In genomic region chr2:241734467-241735208, GRCh38 we compare ENCODE assay signal across 8 cellular contexts. TPM values are rescaled to one million over a fixed set of nuclear protein-coding genes. Genes with fewer than 3 reads are reported as not detected.
DNase-seq lines count a peak whose midpoint lies in the region; ATAC-seq and TF ChIP-seq lines count a peak whose summit lies in the region.

Gene D2HGDH (plus strand): TSS chr2:241734630. CDS start chr2:241735225, 595 bp downstream.

- H3K9me3 ChIP-seq in Panc1 (ENCODE audit: control insufficient read depth, insufficient read depth, low read depth, low read length), result no peaks in the 10 kb centered on the region
- no peaks in the 10 kb centered on the region for H3K9me3 ChIP-seq in esophagus muscularis mucosa

- H3K4me1 ChIP-seq in Panc1 (ENCODE audit: control insufficient read depth, insufficient read depth, low read length) (peaks cover 4% of the 10 kb centered on the region; the same call in 1 of the 2 replicates), esophagus muscularis mucosa (peaks cover 12 to 21% (median 18%) of the 10 kb centered on the region in 4 donors)

- CTCF ChIA-PET in Panc1 (lab: Charles Lee), result interaction anchor here (0.9 to 1.0 kb wide), 2 partner anchors 48 to 144 kb away, joined by 4 read pairs; partner anchors contain the start of gene DTYMK

- no peaks in the 10 kb centered on the region for H3K27me3 ChIP-seq in Panc1 (ENCODE audit: control insufficient read depth, insufficient read depth, low read length)
- no peaks in the 10 kb centered on the region for H3K27me3 ChIP-seq in esophagus muscularis mucosa

- WGBS in esophagus muscularis mucosa, result 5% methylated on average over 4 of the region's 98 CpGs

- H3K27ac ChIP-seq in Panc1 (ENCODE audit: low read length) (peak within 1 kb of the TSS; percentile 83), esophagus muscularis mucosa (replicated peaks in 1 of 4) (peak within 1 kb of the TSS; percentile 88 to 95 (median 91))

- peak within 1 kb of the TSS; percentile 75 to 83 for H3K4me3 ChIP-seq in Panc1 (ENCODE audit: low read depth in 2 of 2, low read length in 2 of 2)
- peak within 1 kb of the TSS; percentile 83 to 98 (median 94) for H3K4me3 ChIP-seq in esophagus muscularis mucosa

- TF ChIP-seq CTCF in Panc1 (IDR thresholded peaks at IDR 0.05) (no peak), esophagus muscularis mucosa (IDR thresholded peaks at IDR 0.05) (no peak)

- H3K36me3 ChIP-seq in Panc1 (ENCODE audit: control insufficient read depth, insufficient read depth, low read length), result no peaks in the 10 kb centered on the region
- peaks cover 0 to 13% (median 8%) of the 10 kb centered on the region in 4 donors for H3K36me3 ChIP-seq in esophagus muscularis mucosa

- in situ Hi-C loops in Panc1 (cut with HindIII; ENCODE audit: low pct_unique_long_range_greater_than_20kb, low sequenced_read_pairs), result no loop called here

- no peak for TF ChIP-seq EP300 in esophagus muscularis mucosa (IDR thresholded peaks at IDR 0.05)

- DNase-seq in DMS153 treated with DMSO at 0.1 percent for 48 hours (lab: John Stamatoyannopoulos, UW; ENCODE audit: unreplicated experiment) (peak; percentile 70), KG1 (lab: John Stamatoyannopoulos, UW) (peak; percentile 70), Panc1 (ENCODE audit: low read depth, low spot score) (no peak), esophagus muscularis mucosa (ENCODE audit: extremely low spot score) (peak; percentile 96), myocyte (ENCODE audit: low read depth) (peak; percentile 84)
- DNase-seq in activated T-cell treated with anti-CD3 and anti-CD28 coated beads, Interleukin-2, amount 50 U/mL, for 48 hours, result peak; percentile 94 to 96
- peak; percentile 85 to 89 for DNase-seq in stimulated activated CD8-positive, alpha-beta memory T cell treated with anti-CD3 and anti-CD28 coated beads, Interleukin-7, amount 100 ng/mL, for 4 hours (ENCODE audit: low read depth in 2 of 2)

- TF ChIP-seq POLR2A in esophagus muscularis mucosa (IDR thresholded peaks at IDR 0.05; ENCODE audit: low read depth), result no peak

- intact Hi-C loops in Panc1 (cut with micrococcal nuclease; ENCODE audit: unreplicated experiment), result loop anchor here (10.0 kb wide), 1 partner anchor 140 kb away; no protein-coding TSS in a partner anchor
- intact Hi-C loops in esophagus muscularis mucosa (cut with DNase I), result loop anchor here (10.0 kb wide), 1 partner anchor 150 kb away; no protein-coding TSS in a partner anchor

- POLR2A ChIA-PET in Panc1 (lab: Charles Lee), result interaction anchor here (0.6 to 1.2 kb wide), 2 partner anchors 33 to 66 kb away, joined by 3 to 9 read pairs; no protein-coding TSS in a partner anchor

- no TSS peak for BruUV-seq in Panc1 (replicated peaks; lab: Mats Ljungman, UMichigan)

- ATAC-seq in GM21717 (IDR thresholded peaks at IDR 0.05; ENCODE audit: unreplicated experiment) (peak; percentile 74), Panc1 (peak; percentile 92)

RNA-seq across cellular contexts. Expression of gene D2HGDH, which starts in this region (rescaled TPM):
- total RNA-seq in Panc1 (2021; ENCODE audit: unreplicated experiment) (53.0 TPM), esophagus muscularis mucosa (10 to 100 TPM; 10.9 to 16.3 (median 11.9) TPM), myocyte (17.3 and 23.7 TPM in 2 replicates)
- 71.6 TPM for polyA plus RNA-seq in Panc1 (2012; ENCODE audit: insufficient read length)
- polyA plus RNA-seq in myocyte (2012), result 21.3 TPM
